ENCODE assay signal across 1 cellular context in genomic region chr11:14892036-14892556, GRCh38.
TF ChIP-seq lines count a peak whose summit lies in the region.

Gene CYP2R1, minus strand, starts transcription at chr11:14892231. Its CDS starts 26 bp downstream, at chr11:14892205.

TF ChIP-seq in GM12878, 131 proteins besides CTCF, POLR2A, EP300 and RAD21 (continued from another document):
- TF ChIP-seq E4F1 (IDR thresholded peaks at IDR 0.05; ENCODE audit: borderline replicate concordance, partially characterized antibody) (no peak), LARP7 (IDR thresholded peaks at IDR 0.05) (no peak), PKNOX1 (IDR thresholded peaks at IDR 0.05) (peak; percentile 95), ATF7 (IDR thresholded peaks at IDR 0.05; ENCODE audit: low read depth) (no peak), RUNX3 (IDR thresholded peaks at IDR 0.05; ENCODE audit: low read length) (no peak), SPI1 (IDR thresholded peaks at IDR 0.05; ENCODE audit: borderline replicate concordance, insufficient read depth, low read depth, low read length) (no peak), PBX3 (IDR thresholded peaks at IDR 0.05; ENCODE audit: insufficient replicate concordance, low read depth, low read length) (peak; percentile 92), NFXL1 (IDR thresholded peaks at IDR 0.05; ENCODE audit: borderline replicate concordance) (no peak), ZNF622 (IDR thresholded peaks at IDR 0.05) (no peak), IKZF1 (conservative IDR thresholded peaks at IDR 0.05) (no peak; the same call in 1 of the 2 replicates), ZNF217 (IDR thresholded peaks at IDR 0.05) (no peak), SMAD1 (IDR thresholded peaks at IDR 0.05; ENCODE audit: low read depth, partially characterized antibody) (no peak), SKIL (IDR thresholded peaks at IDR 0.05; ENCODE audit: low read depth, poor library complexity, severe bottlenecking) (no peak), YY1 (IDR thresholded peaks at IDR 0.05; ENCODE audit: low read depth, low read length) (peak; percentile 38; the same call in 1 of the 2 replicates), USF1 (IDR thresholded peaks at IDR 0.05; ENCODE audit: borderline replicate concordance, extremely low read length, insufficient read depth, low read depth, low read length) (no peak), RCOR1 (conservative IDR thresholded peaks at IDR 0.05; ENCODE audit: low read depth, low read length) (no peak), PRDM15 (CRISPR knock-in tag; IDR thresholded peaks at IDR 0.05) (no peak)
